Comparison of ENCODE assay signal across 11 cellular contexts in the genomic region with DNA sequence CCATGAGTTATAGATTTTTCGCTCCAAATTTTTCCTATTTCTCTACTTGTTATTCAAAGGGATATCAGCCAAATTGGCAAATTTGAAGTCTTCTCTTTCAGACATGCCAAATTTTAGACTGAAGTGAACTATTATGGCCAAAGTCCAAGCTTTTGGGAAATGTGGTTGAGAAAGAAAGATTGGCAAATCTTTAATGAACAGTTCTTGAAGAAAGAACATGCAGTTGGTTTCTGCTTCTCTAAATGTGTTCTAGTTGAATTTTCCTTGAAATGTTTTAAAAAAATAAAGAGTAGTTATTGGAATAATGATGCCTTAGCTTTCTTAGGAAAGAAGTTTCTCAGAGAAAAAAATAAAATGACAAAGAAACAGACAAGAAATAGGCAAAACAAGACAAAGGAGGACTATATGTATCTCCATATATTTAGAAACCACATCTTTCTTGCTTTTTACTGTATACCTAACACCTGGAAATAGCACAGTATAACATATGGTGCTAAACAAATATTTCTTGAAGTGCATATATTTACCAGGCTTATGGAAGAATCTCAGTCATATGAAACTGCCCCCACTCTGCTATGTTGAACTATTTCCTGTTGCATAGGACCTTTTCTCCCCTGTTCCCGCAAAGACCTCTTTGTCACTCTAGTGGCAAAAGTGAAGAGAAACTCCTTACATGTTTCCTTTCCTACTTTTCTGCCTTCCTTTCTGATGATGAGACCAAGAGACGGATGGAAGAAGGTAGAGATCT.
A peak's percentile ranks its signal among the peaks of the same experiment; 100 is the strongest.
DNase-seq lines count a peak whose midpoint lies in the region; ATAC-seq and TF ChIP-seq lines count a peak whose summit lies in the region.
"Had no signal": no experiment of that assay in that cellular context is flagged by ENCODE, and none has a peak within 500 bp of the region (broad histone marks: within the 10 kb centered on the region; RNA-seq: fewer than 3 reads in every experiment).

No MANE protein-coding gene starts in this region.

- TF ChIP-seq CTCF in MCF 10A (IDR thresholded peaks at IDR 0.05; ENCODE audit: unreplicated experiment) (no peak), mammary epithelial cell (conservative IDR thresholded peaks at IDR 0.05 in 1 of 2, IDR thresholded peaks at IDR 0.05 in 1 of 2; ENCODE audit: extremely low read depth in 1 of 2, insufficient read depth in 1 of 2, low read depth in 1 of 2, low read length in 2 of 2) (no peak), heart right ventricle (IDR thresholded peaks at IDR 0.05) (no peak), upper lobe of left lung (IDR thresholded peaks at IDR 0.05) (no peak)

- H3K4me3 Mint-ChIP-seq in MCF 10A (ENCODE audit: unreplicated experiment), result no peak overlapping the region
- H3K4me3 Mint-ChIP-seq: natural killer cell treated with Interleukin-12 subunit alpha and Interleukin-12 subunit beta and Interleukin-15 and Interleukin-18, amount 100 ng/mL, for 72 hours had no signal

- H3K36me3 Mint-ChIP-seq in MCF 10A (ENCODE audit: insufficient read depth, unreplicated experiment), result no peaks in the 10 kb centered on the region
- H3K36me3 Mint-ChIP-seq: natural killer cell treated with Interleukin-12 subunit alpha and Interleukin-12 subunit beta and Interleukin-15 and Interleukin-18, amount 100 ng/mL, for 72 hours had no signal

- no peaks in the 10 kb centered on the region for H3K9me3 ChIP-seq in mammary epithelial cell (replicated peaks; ENCODE audit: insufficient read depth, low read length)
- no peaks in the 10 kb centered on the region for H3K9me3 ChIP-seq in heart right ventricle
- no peaks in the 10 kb centered on the region for H3K9me3 ChIP-seq in upper lobe of left lung
- H3K9me3 ChIP-seq: A549 had no signal

- no peak overlapping the region for H3K9ac ChIP-seq in mammary epithelial cell (ENCODE audit: insufficient read depth, low read length)

- BruUV-seq in MCF 10A (replicated peaks; lab: Mats Ljungman, UMichigan) (no TSS peak), mammary epithelial cell (replicated peaks; lab: Mats Ljungman, UMichigan) (no TSS peak)

- in situ Hi-C loops in mammary epithelial cell (cut with MboI; ENCODE audit: low sequenced_read_pairs in 2 of 2), result loop anchor here (25.0 kb wide), 2 partner anchors 563 to 588 kb away; no protein-coding TSS in a partner anchor

- H2AFZ ChIP-seq in mammary epithelial cell (ENCODE audit: low read depth, low read length), result no peak overlapping the region

- H3K27me3 ChIP-seq in mammary epithelial cell (ENCODE audit: insufficient read depth, low read length) (no peaks in the 10 kb centered on the region), heart right ventricle (no peaks in the 10 kb centered on the region), upper lobe of left lung (no peaks in the 10 kb centered on the region)

- intact Hi-C loops in MCF 10A (cut with micrococcal nuclease) (no loop called here), mammary epithelial cell (cut with micrococcal nuclease) (no loop called here), heart right ventricle (cut with DNase I) (no loop called here)

- H3K4me1 ChIP-seq in mammary epithelial cell (ENCODE audit: insufficient read depth, low read length) (peaks cover 5% of the 10 kb centered on the region), heart right ventricle (peaks cover 0 to 55% (median 28%) of the 10 kb centered on the region in 9 donors), upper lobe of left lung (peaks cover 5 to 21% (median 12%) of the 10 kb centered on the region in 4 donors)

- no peak overlapping the region for H3K4me3 ChIP-seq in mammary epithelial cell (replicated peaks in 1 of 3; ENCODE audit: insufficient read depth in 1 of 3, low read depth in 2 of 3, low read length in 3 of 3)
- H3K4me3 ChIP-seq in heart right ventricle, result no peak overlapping the region
- H3K4me3 ChIP-seq in upper lobe of left lung, result no peak overlapping the region
- H3K4me3 ChIP-seq: A549 had no signal

- H3K27me3 Mint-ChIP-seq in MCF 10A (ENCODE audit: insufficient read depth, unreplicated experiment), result no peaks in the 10 kb centered on the region
- H3K27me3 Mint-ChIP-seq: natural killer cell treated with Interleukin-12 subunit alpha and Interleukin-12 subunit beta and Interleukin-15 and Interleukin-18, amount 100 ng/mL, for 72 hours had no signal

- POLR2A ChIA-PET in MCF 10A (lab: Yijun Ruan, JAX), result interaction anchor here (1.0 kb wide), 2 partner anchors 17 to 18 kb away, joined by 3 to 4 read pairs; no protein-coding TSS in a partner anchor

- H3K27ac ChIP-seq in mammary epithelial cell (ENCODE audit: insufficient read depth, low read depth, low read length) (no peak overlapping the region), heart right ventricle (peak overlapping the region; percentile 32 to 90 (median 71)), upper lobe of left lung (peak overlapping the region; percentile 73 to 81 (median 78))

- CTCF ChIA-PET in MCF 10A (lab: Yijun Ruan, JAX) (no interaction called here), mammary epithelial cell (lab: Charles Lee; ENCODE audit: low non-redundant PET) (no interaction called here)

- WGBS in mammary epithelial cell (ENCODE audit: low coverage, missing lambda C conversion rate), result 80% methylated on average over 3 of the region's 3 CpGs
- 83 to 90% methylated on average over 3 of the region's 3 CpGs for WGBS in heart right ventricle, 2 donors
- WGBS in upper lobe of left lung, 2 donors, result 68% methylated on average over 3 of the region's 3 CpGs

- H4K20me1 ChIP-seq in mammary epithelial cell (ENCODE audit: insufficient read depth, low read length), result no peaks in the 10 kb centered on the region

- no peak overlapping the region for H3K4me2 ChIP-seq in mammary epithelial cell (ENCODE audit: insufficient read depth, low read depth, low read length)
- H3K4me2 ChIP-seq: A549 had no signal

- peak overlapping the region; percentile 64 for H3K27ac Mint-ChIP-seq in MCF 10A (ENCODE audit: low read depth, unreplicated experiment)
- H3K27ac Mint-ChIP-seq: natural killer cell treated with Interleukin-12 subunit alpha and Interleukin-12 subunit beta and Interleukin-15 and Interleukin-18, amount 100 ng/mL, for 72 hours had no signal

- TF ChIP-seq POLR2A in upper lobe of left lung (IDR thresholded peaks at IDR 0.05), result no peak

- dilution Hi-C loops in mammary epithelial cell (cut with HindIII; ENCODE audit: low sequenced_read_pairs), result no loop called here

- H3K36me3 ChIP-seq in mammary epithelial cell (ENCODE audit: insufficient read depth, low read length) (no peaks in the 10 kb centered on the region), heart right ventricle (no peaks in the 10 kb centered on the region), upper lobe of left lung (no peaks in the 10 kb centered on the region)

- H3K79me2 ChIP-seq in mammary epithelial cell (ENCODE audit: insufficient read depth, low read length), result no peaks in the 10 kb centered on the region

- H3K9me3 Mint-ChIP-seq in MCF 10A (ENCODE audit: unreplicated experiment), result no peaks in the 10 kb centered on the region

- TF ChIP-seq EP300 in upper lobe of left lung (IDR thresholded peaks at IDR 0.05), result no peak

- ATAC-seq in HG03571 (IDR thresholded peaks at IDR 0.05; ENCODE audit: unreplicated experiment) (peak; percentile 26), heart right ventricle (peak in 4 of 8 donors; percentile 5 to 18 (median 12)), upper lobe of left lung (ENCODE audit: low FRiP score in 2 of 2) (peak; percentile 19 to 38), esophagus mucosa (no peak)
- ATAC-seq: A549; natural killer cell treated with Interleukin-12 subunit alpha and Interleukin-12 subunit beta and Interleukin-15 and Interleukin-18, amount 100 ng/mL, for 72 hours had no signal

- H3K4me1 Mint-ChIP-seq in MCF 10A (ENCODE audit: insufficient read depth, unreplicated experiment), result peaks cover 24% of the 10 kb centered on the region

- peak; percentile 15 for DNase-seq in MCF 10A (ENCODE audit: unreplicated experiment)
- no peak for DNase-seq in mammary epithelial cell
- no peak for DNase-seq in heart right ventricle
- no peak for DNase-seq in upper lobe of left lung
- no peak for DNase-seq in NCI-H2227 (lab: John Stamatoyannopoulos, UW; ENCODE audit: unreplicated experiment)
- no peak for DNase-seq in cortex of kidney (lab: John Stamatoyannopoulos, UW)
- DNase-seq: amniotic stem cell had no signal
